Comparison of ENCODE assay signal across 9 cellular contexts in the genomic region with DNA sequence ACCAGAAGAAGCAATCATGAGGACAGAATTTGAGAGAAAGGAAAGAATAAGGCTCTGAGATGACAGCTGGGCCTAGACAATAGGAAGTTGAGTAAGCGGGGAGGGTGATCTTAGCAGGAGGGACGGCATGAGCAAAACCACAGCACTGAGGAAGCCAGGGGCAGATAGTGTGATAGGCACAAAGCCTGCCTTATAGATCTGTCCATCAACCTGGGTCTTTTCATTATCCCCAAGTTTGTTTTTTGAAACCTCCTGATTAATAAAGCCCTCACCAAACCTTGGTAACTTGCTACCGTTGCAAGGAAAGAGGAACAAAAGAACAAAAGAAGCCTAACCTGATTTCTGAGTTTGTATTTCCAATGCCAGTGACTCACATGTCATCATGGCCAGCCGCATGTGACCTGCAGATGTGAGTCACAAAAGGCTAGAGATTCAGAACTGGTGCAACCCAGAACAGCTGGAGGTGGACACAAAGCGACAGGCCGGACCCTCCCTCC. TPM values are rescaled to one million over a fixed set of nuclear protein-coding genes. Genes with fewer than 3 reads are reported as not detected.
A peak's percentile ranks its signal among the peaks of the same experiment; 100 is the strongest.
DNase-seq lines count a peak whose midpoint lies in the region; ATAC-seq and TF ChIP-seq lines count a peak whose summit lies in the region.
"Had no signal": no experiment of that assay in that cellular context is flagged by ENCODE, and none has a peak within 500 bp of the region (broad histone marks: within the 10 kb centered on the region; RNA-seq: fewer than 3 reads in every experiment).

No MANE protein-coding gene starts in this region.

- TF ChIP-seq RAD21 in Ishikawa (IDR thresholded peaks at IDR 0.05; ENCODE audit: low read depth), result 0 out of 2 replicates have a peak, but pooled peaks have one; percentile 7

- no peak overlapping the region for H3K27ac Mint-ChIP-seq in endodermal cell
- H3K27ac Mint-ChIP-seq: CD4-positive, alpha-beta T cell had no signal

- peak; percentile 45; the same call in 1 of the 2 replicates for TF ChIP-seq EP300 in Ishikawa (IDR thresholded peaks at IDR 0.05; ENCODE audit: borderline replicate concordance)

- no peak overlapping the region for H2AFZ ChIP-seq in MM.1S (ENCODE audit: low read length)

- no peak overlapping the region for H3K4me2 ChIP-seq in MM.1S (ENCODE audit: low read depth, low read length)

- intact Hi-C loops in body of pancreas (cut with DNase I) (no loop called here), lower lobe of right lung (cut with DNase I) (no loop called here)

- ATAC-seq in body of pancreas, result peak; percentile 55
- ATAC-seq in lower lobe of right lung, result peak; percentile 50 to 78

- peak overlapping the region in 1 of 4 donors; percentile 35 for H3K27ac ChIP-seq in body of pancreas
- peak overlapping the region; percentile 12 for H3K27ac ChIP-seq in lower lobe of right lung
- H3K27ac ChIP-seq in endodermal cell (ENCODE audit: low read depth, low read length), result no peak overlapping the region
- H3K27ac ChIP-seq in MM.1S (ENCODE audit: low read length), result no peak overlapping the region

- no peaks in the 10 kb centered on the region for H3K9me3 Mint-ChIP-seq in endodermal cell
- H3K9me3 Mint-ChIP-seq: CD4-positive, alpha-beta T cell had no signal

- H3K36me3 Mint-ChIP-seq in endodermal cell (ENCODE audit: low read depth), result no peaks in the 10 kb centered on the region

- H3K9ac ChIP-seq in endodermal cell (ENCODE audit: extremely low read depth, low read length, poor library complexity, severe bottlenecking) (no peak overlapping the region), MM.1S (ENCODE audit: low read length) (no peak overlapping the region)

- peaks cover 7% of the 10 kb centered on the region for H3K4me1 Mint-ChIP-seq in endodermal cell

- H3K36me3 ChIP-seq in body of pancreas (replicated peaks in 1 of 2; ENCODE audit: insufficient read depth in 1 of 2, low read depth in 2 of 2) (no peaks in the 10 kb centered on the region), lower lobe of right lung (no peaks in the 10 kb centered on the region), endodermal cell (ENCODE audit: control insufficient read depth, insufficient read depth, low read length) (no peaks in the 10 kb centered on the region), MM.1S (replicated peaks; ENCODE audit: insufficient read depth, low read length) (no peaks in the 10 kb centered on the region)

- H4K20me1 ChIP-seq in MM.1S (ENCODE audit: insufficient read depth, low read length), result no peaks in the 10 kb centered on the region

- H3K4me1 ChIP-seq in body of pancreas (no peaks in the 10 kb centered on the region), lower lobe of right lung (no peaks in the 10 kb centered on the region), endodermal cell (ENCODE audit: control insufficient read depth, insufficient read depth, low read length) (no peaks in the 10 kb centered on the region), MM.1S (ENCODE audit: low read length) (no peaks in the 10 kb centered on the region)

- no peaks in the 10 kb centered on the region for H3K27me3 ChIP-seq in body of pancreas
- H3K27me3 ChIP-seq in lower lobe of right lung (ENCODE audit: low read depth), result no peaks in the 10 kb centered on the region
- H3K27me3 ChIP-seq in endodermal cell (ENCODE audit: control insufficient read depth, insufficient read depth, low read length, poor library complexity, severe bottlenecking), result no peaks in the 10 kb centered on the region
- no peaks in the 10 kb centered on the region for H3K27me3 ChIP-seq in MM.1S (replicated peaks; ENCODE audit: insufficient read depth, low read length)

- H3K4me3 ChIP-seq in AG09309 (ENCODE audit: control insufficient read depth, low read depth, low read length) (no peak overlapping the region), body of pancreas (no peak overlapping the region), lower lobe of right lung (no peak overlapping the region), endodermal cell (ENCODE audit: low read length) (no peak overlapping the region), MM.1S (ENCODE audit: low read length) (no peak overlapping the region)

- no peak for TF ChIP-seq POLR2A in body of pancreas (IDR thresholded peaks at IDR 0.05)

- H3K4me3 Mint-ChIP-seq in endodermal cell, result no peak overlapping the region
- H3K4me3 Mint-ChIP-seq: CD4-positive, alpha-beta T cell had no signal

- no peaks in the 10 kb centered on the region for H3K9me3 ChIP-seq in body of pancreas
- H3K9me3 ChIP-seq in lower lobe of right lung, result no peaks in the 10 kb centered on the region
- no peaks in the 10 kb centered on the region for H3K9me3 ChIP-seq in endodermal cell (ENCODE audit: control insufficient read depth, low read length)
- no peaks in the 10 kb centered on the region for H3K9me3 ChIP-seq in MM.1S (replicated peaks; ENCODE audit: insufficient read depth, low read length)

- no peak for TF ChIP-seq CTCF in AG09309 (IDR thresholded peaks at IDR 0.05; ENCODE audit: control insufficient read depth, insufficient read depth, low read depth, low read length, missing control alignments)
- no peak for TF ChIP-seq CTCF in body of pancreas (IDR thresholded peaks at IDR 0.05)
- TF ChIP-seq CTCF in lower lobe of right lung (IDR thresholded peaks at IDR 0.05), result no peak
- no peak for TF ChIP-seq CTCF in endodermal cell (conservative IDR thresholded peaks at IDR 0.05)
- TF ChIP-seq CTCF in MM.1S (IDR thresholded peaks at IDR 0.05; ENCODE audit: low read length), result no peak

- H3F3A ChIP-seq in MM.1S (ENCODE audit: insufficient read depth, low read length), result no peaks in the 10 kb centered on the region

- DNase-seq in AG09309 (ENCODE audit: low read depth) (peak; percentile 13), body of pancreas (peak; percentile 14 to 58 (median 43)), lower lobe of right lung (peak; percentile 43), endodermal cell (no peak), NCI-H82 (lab: John Stamatoyannopoulos, UW) (no peak), MM.1S (no peak), NCI-H524 treated with DMSO at 0.1 percent for 48 hours (lab: John Stamatoyannopoulos, UW) (no peak)
- DNase-seq: CD4-positive, alpha-beta T cell had no signal

- H3K79me2 ChIP-seq in MM.1S (ENCODE audit: low read length), result no peaks in the 10 kb centered on the region

- 35 to 56% methylated on average over 6 of the region's 6 CpGs for WGBS in body of pancreas, 2 donors
- 81 to 90% methylated on average over 4 to 6 of the region's 6 CpGs for WGBS in endodermal cell (ENCODE audit: insufficient coverage in 1 of 2, insufficient read length in 1 of 2), 2 experiments

- H3K9me2 ChIP-seq in MM.1S (replicated peaks; ENCODE audit: insufficient read depth, low read length), result no peaks in the 10 kb centered on the region

- H3K27me3 Mint-ChIP-seq in endodermal cell (ENCODE audit: insufficient read depth), result no peaks in the 10 kb centered on the region
- H3K27me3 Mint-ChIP-seq: CD4-positive, alpha-beta T cell had no signal

TF ChIP-seq in Ishikawa, 13 proteins besides CTCF, POLR2A, EP300 and RAD21:
- no peak for TF ChIP-seq CREB1 (IDR thresholded peaks at IDR 0.05; ENCODE audit: low read depth)
- TF ChIP-seq, protein P1, sequence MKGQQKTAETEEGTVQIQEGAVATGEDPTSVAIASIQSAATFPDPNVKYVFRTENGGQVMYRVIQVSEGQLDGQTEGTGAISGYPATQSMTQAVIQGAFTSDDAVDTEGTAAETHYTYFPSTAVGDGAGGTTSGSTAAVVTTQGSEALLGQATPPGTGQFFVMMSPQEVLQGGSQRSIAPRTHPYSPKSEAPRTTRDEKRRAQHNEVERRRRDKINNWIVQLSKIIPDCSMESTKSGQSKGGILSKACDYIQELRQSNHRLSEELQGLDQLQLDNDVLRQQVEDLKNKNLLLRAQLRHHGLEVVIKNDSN (IDR thresholded peaks at IDR 0.05), result peak; percentile 75
- TF ChIP-seq, protein P2, sequence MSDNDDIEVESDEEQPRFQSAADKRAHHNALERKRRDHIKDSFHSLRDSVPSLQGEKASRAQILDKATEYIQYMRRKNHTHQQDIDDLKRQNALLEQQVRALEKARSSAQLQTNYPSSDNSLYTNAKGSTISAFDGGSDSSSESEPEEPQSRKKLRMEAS (IDR thresholded peaks at IDR 0.05), result peak; percentile 85
- TF ChIP-seq TCF12 (IDR thresholded peaks at IDR 0.05; ENCODE audit: low read depth), result peak; percentile 44; the same call in 1 of the 2 replicates
- TF ChIP-seq NFIC (IDR thresholded peaks at IDR 0.05), result no peak

RNA-seq across cellular contexts. Expression of a gene that starts 55.7 kb away (rescaled TPM):
- 10 to 100 TPM in 1 of 2 donors, 1 to 10 TPM in 1; 8.0 to 44.8 TPM for total RNA-seq in body of pancreas
- total RNA-seq in lower lobe of right lung, result 10.5 TPM
- total RNA-seq in endodermal cell, result 10 to 100 TPM in 1 of 2 donors, 1 to 10 TPM in 1; 8.9 to 10.2 TPM
- 2.1 TPM for polyA plus RNA-seq in endodermal cell (2013, experiment 1 of 2)
- polyA plus RNA-seq in endodermal cell (2013, experiment 2 of 2), result 2.2 TPM
- total RNA-seq: CD4-positive, alpha-beta T cell had no signal

Comparison
In these comparisons a context has a peak if more than half of its experiments do, and no peak if none do; other contexts are left out.
1. DNase-seq: peak in AG09309 (single experiment), body of pancreas (4 of 4) and lower lobe of right lung (single experiment); none in endodermal cell (single experiment), NCI-H82 (single experiment), MM.1S (single experiment) and NCI-H524 treated with DMSO at 0.1 percent for 48 hours (single experiment).